Comparison of ENCODE assay signal across 10 cellular contexts in the genomic region with DNA sequence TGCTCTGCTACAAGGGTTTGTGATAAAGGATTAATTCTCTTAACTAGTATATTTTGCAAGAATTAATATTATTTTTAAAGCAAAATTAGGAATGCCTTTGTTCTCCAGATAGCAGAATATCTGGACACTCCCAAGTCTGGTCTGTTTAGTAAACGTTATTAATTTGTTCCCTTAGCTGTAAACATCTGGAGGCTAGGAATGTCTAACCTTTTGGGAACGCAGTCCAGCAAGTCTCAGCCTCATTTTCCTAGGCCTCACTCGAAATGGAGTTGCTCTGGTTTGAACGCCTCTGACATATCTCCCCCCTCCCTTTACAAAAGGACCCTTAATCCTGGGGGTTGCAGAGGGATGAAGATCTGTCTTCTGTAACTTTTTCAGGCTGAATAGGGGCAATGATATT. TPM values are rescaled to one million over a fixed set of nuclear protein-coding genes. Genes with fewer than 3 reads are reported as not detected.
"Had no signal": no experiment of that assay in that cellular context is flagged by ENCODE, and none has a peak within 500 bp of the region (broad histone marks: within the 10 kb centered on the region; RNA-seq: fewer than 3 reads in every experiment).

No MANE protein-coding gene starts in this region.

- H3K27ac ChIP-seq: GM23248 had no signal

- H3K36me3 ChIP-seq: HAP-1 had no signal

- H2AFZ ChIP-seq: GM23248, GM23338 had no signal

- H3K9me3 ChIP-seq: HAP-1 had no signal

- DNase-seq: GM23248, GOT3, H7, H9, HCEC 1CT, HFFc6 had no signal

- H3K9ac ChIP-seq: GM23248 had no signal

- H3K4me3 ChIP-seq: GM23248, GM23338, HAP-1 had no signal

- H3K4me1 ChIP-seq: HAP-1 had no signal

- FAIRE-seq: H1, H54 had no signal

- H3K4me2 ChIP-seq: GM23338 had no signal

RNA-seq across cellular contexts. Expression of gene WNT7A, which starts 59.3 kb away (rescaled TPM):
- polyA plus RNA-seq: GM23248, GM23338 had no signal
